In genomic region chr18:31143025-31143424, GRCh38 we compare ENCODE assay signal across 1 cellular context.
TF ChIP-seq lines count a peak whose summit lies in the region.

No MANE protein-coding gene starts in this region.

TF ChIP-seq in K562, 482 proteins besides CTCF, POLR2A, EP300 and RAD21:
- TF ChIP-seq NCOA6 (IDR thresholded peaks at IDR 0.05) (no peak), GMEB1 (CRISPR knock-in tag; IDR thresholded peaks at IDR 0.05) (no peak), RFX1 (IDR thresholded peaks at IDR 0.05) (no peak), BRCA1 (IDR thresholded peaks at IDR 0.05) (no peak), BRCA1 (CRISPR knock-in tag; IDR thresholded peaks at IDR 0.05) (no peak), ZBTB12 (CRISPR knock-in tag; IDR thresholded peaks at IDR 0.05) (no peak), TAF9B (IDR thresholded peaks at IDR 0.05; ENCODE audit: partially characterized antibody) (no peak), NR0B1 (IDR thresholded peaks at IDR 0.05; ENCODE audit: partially characterized antibody) (no peak), HOMEZ (CRISPR knock-in tag; IDR thresholded peaks at IDR 0.05) (no peak), DEAF1 (CRISPR knock-in tag; IDR thresholded peaks at IDR 0.05) (no peak)
